ENCODE assay signal across 18 cellular contexts in genomic region chr20:44597516-44597915, GRCh38. TPM values are rescaled to one million over a fixed set of nuclear protein-coding genes. Genes with fewer than 3 reads are reported as not detected.
DNase-seq lines count a peak whose midpoint lies in the region; ATAC-seq, FAIRE-seq and TF ChIP-seq lines count a peak whose summit lies in the region.
"Had no signal": no experiment of that assay in that cellular context is flagged by ENCODE, and none has a peak within 500 bp of the region (broad histone marks: within the 10 kb centered on the region; RNA-seq: fewer than 3 reads in every experiment).

No MANE protein-coding gene starts in this region.

- no peak for TF ChIP-seq RAD21 in liver (IDR thresholded peaks at IDR 0.05)
- no peak for TF ChIP-seq RAD21 in HepG2 (CRISPR knock-in tag; IDR thresholded peaks at IDR 0.05)
- no peak for TF ChIP-seq RAD21 in SK-N-SH (IDR thresholded peaks at IDR 0.05; ENCODE audit: low read length)

- intact Hi-C loops in HepG2 (cut with micrococcal nuclease; ENCODE audit: unreplicated experiment): no loop called here
- intact Hi-C loops in endothelial cell of umbilical vein (cut with micrococcal nuclease): no loop called here
- intact Hi-C loops in psoas muscle (cut with DNase I): no loop called here
- intact Hi-C loops in aorta (cut with DNase I): loop anchor here in 1 of 2 donors (10.0 kb wide), 1 partner anchor 443 kb away; no protein-coding TSS in a partner anchor

- H3K27me3 ChIP-seq in liver (ENCODE audit: control insufficient read depth in 4 of 4, insufficient read depth in 4 of 4, low read length in 3 of 4) (no peaks in the 10 kb centered on the region), HepG2 (ENCODE audit: control insufficient read depth in 1 of 2, insufficient read depth in 2 of 2, low read length in 2 of 2) (no peaks in the 10 kb centered on the region), endothelial cell of umbilical vein (ENCODE audit: control insufficient read depth in 2 of 2, insufficient read depth in 2 of 2, low read length in 2 of 2) (no peaks in the 10 kb centered on the region), psoas muscle (ENCODE audit: insufficient read depth in 3 of 3, low read length in 2 of 3) (no peaks in the 10 kb centered on the region), aorta (ENCODE audit: control insufficient read depth in 1 of 2, insufficient read depth in 2 of 2, low read length in 1 of 2) (no peaks in the 10 kb centered on the region), SK-N-SH (ENCODE audit: insufficient read depth) (no peaks in the 10 kb centered on the region)

- FAIRE-seq in HepG2 (lab: Jason Lieb, UNC) (no peak), endothelial cell of umbilical vein (lab: Jason Lieb, UNC) (no peak)
- FAIRE-seq: islet of Langerhans, small intestine had no signal

- H4K20me1 ChIP-seq in HepG2 (ENCODE audit: insufficient read depth, low read length) (no peaks in the 10 kb centered on the region), endothelial cell of umbilical vein (replicated peaks; ENCODE audit: control insufficient read depth, extremely low read depth, insufficient read depth, low read length) (no peaks in the 10 kb centered on the region), SK-N-SH (ENCODE audit: insufficient read depth) (no peaks in the 10 kb centered on the region)

- POLR2A ChIA-PET in HepG2 (lab: Yijun Ruan, JAX) (no interaction called here), endothelial cell of umbilical vein (lab: Charles Lee) (interaction anchor here (1.6 kb wide), 1 partner anchor 14 kb away, joined by 4 read pairs; no protein-coding TSS in a partner anchor), SK-N-SH (lab: Yijun Ruan, JAX) (interaction anchor here (1.1 kb wide), 1 partner anchor 11 kb away, joined by 3 read pairs; no protein-coding TSS in a partner anchor)

- H3K9me1 ChIP-seq in endothelial cell of umbilical vein (replicated peaks; ENCODE audit: control insufficient read depth, extremely low read depth, insufficient read depth, low read length): no peaks in the 10 kb centered on the region

- CTCF ChIA-PET in HepG2 (lab: Yijun Ruan, JAX; ENCODE audit: low intra/inter-chr PET ratio, low total read pairs): no interaction called here
- CTCF ChIA-PET in endothelial cell of umbilical vein (lab: Charles Lee): interaction anchor here (0.7 to 2.9 kb wide), 8 partner anchors 10 to 212 kb away, joined by 3 to 18 read pairs (median 10); partner anchors contain the start of gene PKIG
- CTCF ChIA-PET in SK-N-SH (lab: Yijun Ruan, JAX): interaction anchor here (1.1 to 3.8 kb wide), 4 partner anchors 12 to 517 kb away, joined by 3 to 26 read pairs (median 4); partner anchors contain the start of gene FITM2

- H3K4me2 ChIP-seq in HepG2 (ENCODE audit: low read depth, low read length): no peak overlapping the region
- peak overlapping the region; percentile 67 for H3K4me2 ChIP-seq in endothelial cell of umbilical vein (ENCODE audit: insufficient read depth, low read length)
- H3K4me2 ChIP-seq in SK-N-SH: no peak overlapping the region

- peaks cover 13% of the 10 kb centered on the region for H3F3A ChIP-seq in SK-N-SH (replicated peaks; ENCODE audit: insufficient read depth)

- in situ Hi-C loops in HepG2 (cut with HindIII; ENCODE audit: extremely low pct_ligation_motif_present, low pct_unique_long_range_greater_than_20kb): no loop called here

- H3K4me1 ChIP-seq in liver (ENCODE audit: control insufficient read depth in 4 of 4, insufficient read depth in 4 of 4, low read length in 3 of 4) (peaks cover 7 to 21% (median 12%) of the 10 kb centered on the region in 4 donors), HepG2 (ENCODE audit: insufficient read depth, low read length) (peaks cover 25% of the 10 kb centered on the region), endothelial cell of umbilical vein (ENCODE audit: control insufficient read depth, extremely low read depth, insufficient read depth, low read length) (peaks cover 83% of the 10 kb centered on the region), psoas muscle (peaks cover 88% of the 10 kb centered on the region), aorta (ENCODE audit: control insufficient read depth in 1 of 2, insufficient read depth in 2 of 2, low read length in 2 of 2) (peaks cover 10 to 19% of the 10 kb centered on the region in 2 donors), SK-N-SH (ENCODE audit: control insufficient read depth in 1 of 2, insufficient read depth in 2 of 2, low read depth in 1 of 2, low read length in 1 of 2) (peaks cover 13 to 41% of the 10 kb centered on the region in 2 experiments)

- H3K9me3 ChIP-seq in liver (ENCODE audit: control insufficient read depth in 4 of 4, low read length in 3 of 4): no peaks in the 10 kb centered on the region
- no peaks in the 10 kb centered on the region for H3K9me3 ChIP-seq in HepG2 (ENCODE audit: low read length)
- no peaks in the 10 kb centered on the region for H3K9me3 ChIP-seq in endothelial cell of umbilical vein (replicated peaks; ENCODE audit: control insufficient read depth, insufficient read depth, low read length)
- no peaks in the 10 kb centered on the region for H3K9me3 ChIP-seq in psoas muscle
- no peaks in the 10 kb centered on the region for H3K9me3 ChIP-seq in aorta (ENCODE audit: control insufficient read depth, low read length)
- no peaks in the 10 kb centered on the region for H3K9me3 ChIP-seq in SK-N-SH

- H3K4me3 ChIP-seq in liver (ENCODE audit: low read depth in 1 of 3, low read length in 3 of 3) (no peak overlapping the region), HepG2 (replicated peaks in 1 of 3; ENCODE audit: insufficient read depth in 1 of 3, low read depth in 2 of 3, low read length in 3 of 3) (no peak overlapping the region), endothelial cell of umbilical vein (replicated peaks in 1 of 3; ENCODE audit: insufficient read depth in 1 of 3, low read depth in 1 of 3, low read length in 3 of 3) (no peak overlapping the region), psoas muscle (peak overlapping the region; percentile 33), aorta (ENCODE audit: low read length in 2 of 2) (no peak overlapping the region), SK-N-SH (ENCODE audit: low read depth in 2 of 2, low read length in 1 of 2) (no peak overlapping the region)

- H3K36me3 ChIP-seq in liver (ENCODE audit: control insufficient read depth in 4 of 4, insufficient read depth in 3 of 4, low read depth in 1 of 4, low read length in 3 of 4): peaks cover 0 to 1% (median under 1%) of the 10 kb centered on the region in 4 donors
- H3K36me3 ChIP-seq in HepG2 (replicated peaks in 1 of 2; ENCODE audit: control insufficient read depth in 1 of 2, insufficient read depth in 2 of 2, low read length in 2 of 2): 0 out of 5 replicates have a peak, but pooled peaks cover 0 to under 1% of the 10 kb centered on the region in 2 experiments
- peaks cover 2 to 3% of the 10 kb centered on the region in 2 experiments for H3K36me3 ChIP-seq in endothelial cell of umbilical vein (ENCODE audit: control insufficient read depth in 2 of 2, extremely low read depth in 1 of 2, insufficient read depth in 2 of 2, low read length in 2 of 2)
- H3K36me3 ChIP-seq in psoas muscle (ENCODE audit: insufficient read depth in 1 of 2, low read depth in 1 of 2): peaks cover 0 to 37% of the 10 kb centered on the region in 2 donors
- H3K36me3 ChIP-seq in aorta (ENCODE audit: control insufficient read depth in 1 of 2, insufficient read depth in 2 of 2, low read length in 1 of 2): no peaks in the 10 kb centered on the region
- peaks cover 0 to 2% of the 10 kb centered on the region in 2 experiments for H3K36me3 ChIP-seq in SK-N-SH (replicated peaks in 1 of 2; ENCODE audit: control insufficient read depth in 1 of 2, insufficient read depth in 2 of 2, low read length in 1 of 2)

- H3K27ac ChIP-seq in liver (ENCODE audit: low read depth in 1 of 2, low read length in 2 of 2): peak overlapping the region; percentile 23 to 65
- no peak overlapping the region for H3K27ac ChIP-seq in HepG2 (ENCODE audit: extremely low read length, insufficient read depth, low read length)
- peak overlapping the region; percentile 81 for H3K27ac ChIP-seq in endothelial cell of umbilical vein (ENCODE audit: insufficient read depth, low read depth, low read length)
- peak overlapping the region; percentile 82 for H3K27ac ChIP-seq in psoas muscle
- peak overlapping the region; percentile 78 to 91 for H3K27ac ChIP-seq in aorta (ENCODE audit: low read depth in 1 of 2, low read length in 2 of 2)
- peak overlapping the region in 1 of 2 experiments; percentile 60; a peak in 2 of 4 replicates for H3K27ac ChIP-seq in SK-N-SH (ENCODE audit: low read depth in 2 of 2, low read length in 1 of 2)

- H3K9ac ChIP-seq in liver (ENCODE audit: low read depth in 1 of 2, low read length in 2 of 2) (no peak overlapping the region), HepG2 (ENCODE audit: insufficient read depth, low read depth, low read length) (no peak overlapping the region), endothelial cell of umbilical vein (replicated peaks; ENCODE audit: extremely low read depth, insufficient read depth, low read length) (peak overlapping the region; percentile 64), SK-N-SH (no peak overlapping the region)

- no peaks in the 10 kb centered on the region for H3K9me2 ChIP-seq in SK-N-SH

- WGBS in liver: 79% methylated on average over 4 of the region's 4 CpGs
- 92% methylated on average over 4 of the region's 4 CpGs for WGBS in HepG2 (ENCODE audit: low lambda C conversion rate)
- WGBS in psoas muscle, 3 donors: 49 to 71% (median 62%) methylated on average over 4 of the region's 4 CpGs
- 23 to 25% methylated on average over 4 of the region's 4 CpGs for WGBS in aorta, 2 donors
- 85% methylated on average over 3 of the region's 4 CpGs for WGBS in SK-N-SH (ENCODE audit: low lambda C conversion rate)

- ATAC-seq in HepG2: no peak
- no peak for ATAC-seq in psoas muscle
- ATAC-seq in aorta (ENCODE audit: low FRiP score): no peak
- ATAC-seq in HG02885 (IDR thresholded peaks at IDR 0.05; ENCODE audit: poor library complexity, unreplicated experiment): no peak

- TF ChIP-seq EP300 in HepG2 (IDR thresholded peaks at IDR 0.05; ENCODE audit: low read depth in 2 of 2, low read length in 2 of 2): no peak
- no peak for TF ChIP-seq EP300 in HepG2 (CRISPR knock-in tag; IDR thresholded peaks at IDR 0.05; ENCODE audit: borderline replicate concordance)
- TF ChIP-seq EP300 in SK-N-SH (IDR thresholded peaks at IDR 0.05; ENCODE audit: borderline replicate concordance in 1 of 2, low read depth in 1 of 2, low read length in 1 of 2): no peak

- H2AFZ ChIP-seq in HepG2 (ENCODE audit: low read length): no peak overlapping the region
- H2AFZ ChIP-seq in endothelial cell of umbilical vein (ENCODE audit: low read depth, low read length): no peak overlapping the region
- H2AFZ ChIP-seq in SK-N-SH (ENCODE audit: low read depth): no peak overlapping the region

- dilution Hi-C loops in endothelial cell of umbilical vein (cut with MboI; ENCODE audit: extremely low pct_ligation_motif_present, low sequenced_read_pairs): no loop called here

- no TSS peak for BruUV-seq in HepG2 (replicated peaks; lab: Mats Ljungman, UMichigan)
- no TSS peak for BruUV-seq in endothelial cell of umbilical vein (replicated peaks; lab: Mats Ljungman, UMichigan)

- DNase-seq in HepG2 (ENCODE audit: low spot score): no peak
- DNase-seq in endothelial cell of umbilical vein (ENCODE audit: low read depth, low spot score): peak; percentile 40
- DNase-seq in psoas muscle: no peak
- no peak for DNase-seq in aorta
- DNase-seq in stimulated activated CD4-positive, alpha-beta T cell treated with anti-CD3 and anti-CD28 coated beads, Interleukin-15, amount 100 ng/mL, for 24 hours: no peak
- DNase-seq in SK-N-SH: no peak
- DNase-seq: activated CD4-positive, alpha-beta T cell treated with anti-CD3 and anti-CD28 coated beads, Interleukin-2, amount 10 ng/mL, durations not matched to agents 24 days and 14 days; activated T-cell treated with anti-CD3 and anti-CD28 coated beads, Interleukin-2, amount 50 U/mL, for 24 hours; anterior cingulate cortex; DMS153; foreskin fibroblast; NCI-H1105; NCI-H345; OCI-M1; small intestine had no signal

- H3K79me2 ChIP-seq in HepG2 (ENCODE audit: insufficient read depth, low read length) (no peaks in the 10 kb centered on the region), endothelial cell of umbilical vein (ENCODE audit: control insufficient read depth, insufficient read depth, low read length) (peaks cover 82% of the 10 kb centered on the region), SK-N-SH (ENCODE audit: insufficient read depth) (peaks cover 16% of the 10 kb centered on the region; the same call in 1 of the 2 replicates)

- TF ChIP-seq CTCF in liver (IDR thresholded peaks at IDR 0.05; ENCODE audit: low read depth, low read length, missing input control): no peak
- no peak for TF ChIP-seq CTCF in HepG2 (CRISPR knock-in tag; IDR thresholded peaks at IDR 0.05)
- no peak for TF ChIP-seq CTCF in endothelial cell of umbilical vein (IDR thresholded peaks at IDR 0.05; ENCODE audit: extremely low read depth in 1 of 2, insufficient read depth in 1 of 2, low read depth in 1 of 2, low read length in 2 of 2)
- TF ChIP-seq CTCF in psoas muscle (IDR thresholded peaks at IDR 0.05): no peak
- TF ChIP-seq CTCF in SK-N-SH (IDR thresholded peaks at IDR 0.05): no peak

- TF ChIP-seq POLR2A in HepG2 (IDR thresholded peaks at IDR 0.05; ENCODE audit: insufficient read depth in 1 of 2, low read depth in 2 of 2, low read length in 2 of 2) (no peak), endothelial cell of umbilical vein (IDR thresholded peaks at IDR 0.05; ENCODE audit: low read depth, low read length) (no peak)

RNA-seq across cellular contexts. Expression of gene PKIG, which starts 15.1 kb away (rescaled TPM):
- 10 to 100 TPM; 10.6 to 23.1 TPM for total RNA-seq in liver
- polyA plus RNA-seq in liver: 10 to 100 TPM; 23.7 to 24.3 TPM
- 44.5 and 47.6 TPM in 2 replicates for total RNA-seq in HepG2 (2016; rRNA removed; fragmentation: Illumina TruSeq; extraction: Trizol)
- total RNA-seq in HepG2 (2016; cell fraction: cytosol; rRNA removed; fragmentation: Illumina TruSeq; extraction: Trizol; ENCODE audit: low read depth): 153 and 165 TPM in 2 replicates
- total RNA-seq in HepG2 (2016; cell fraction: insoluble cytoplasmic fraction; rRNA removed; fragmentation: Illumina TruSeq; extraction: Trizol): 46.5 and 47.5 TPM in 2 replicates
- 152 and 172 TPM in 2 replicates for total RNA-seq in HepG2 (2016; cell fraction: membrane; rRNA removed; fragmentation: Illumina TruSeq; extraction: Trizol)
- total RNA-seq in HepG2 (2016; cell fraction: nucleus; rRNA removed; fragmentation: Illumina TruSeq; extraction: Trizol): 15.9 and 17.5 TPM in 2 replicates
- polyA plus RNA-seq in HepG2 (2011; rRNA removed): 30.8 and 31.0 TPM in 2 replicates
- polyA plus RNA-seq in HepG2 (2011; cell fraction: cytosol; rRNA removed): 38.5 and 44.2 TPM in 2 replicates
- 16.9 and 18.1 TPM in 2 replicates for polyA plus RNA-seq in HepG2 (2011; cell fraction: nucleus; rRNA removed)
- polyA plus RNA-seq in HepG2 (2012): 31.8 and 34.8 TPM in 2 replicates
- polyA plus RNA-seq in HepG2 (2016; cell fraction: cytosol; fragmentation: Illumina TruSeq; extraction: Trizol; ENCODE audit: low read depth): 204 and 234 TPM in 2 replicates
- polyA plus RNA-seq in HepG2 (2016; cell fraction: insoluble cytoplasmic fraction; fragmentation: Illumina TruSeq; extraction: Trizol; ENCODE audit: low read depth): 54.1 and 61.3 TPM in 2 replicates
- polyA plus RNA-seq in HepG2 (2016; cell fraction: membrane; fragmentation: Illumina TruSeq; extraction: Trizol; ENCODE audit: low read depth): 173 and 198 TPM in 2 replicates
- polyA plus RNA-seq in HepG2 (2016; cell fraction: nucleus; fragmentation: Illumina TruSeq; extraction: Trizol; ENCODE audit: insufficient read depth, low read depth): 31.1 and 35.7 TPM in 2 replicates
- 5.9 and 22.6 TPM in 2 replicates for polyA minus RNA-seq in HepG2 (2011; rRNA and poly(A)+ RNA removed; ENCODE audit: low replicate concordance)
- polyA minus RNA-seq in HepG2 (2011; cell fraction: cytosol; rRNA and poly(A)+ RNA removed): 13.4 and 14.9 TPM in 2 replicates
- polyA minus RNA-seq in HepG2 (2011; cell fraction: nucleus; rRNA and poly(A)+ RNA removed): 9.3 and 9.9 TPM in 2 replicates
- 127 and 135 TPM in 2 replicates for total RNA-seq in endothelial cell of umbilical vein
- polyA plus RNA-seq in endothelial cell of umbilical vein: 167 and 174 TPM in 2 replicates
- 167 and 187 TPM in 2 replicates for polyA plus RNA-seq in endothelial cell of umbilical vein (2011; cell fraction: cytosol; rRNA removed)
- 71.4 and 78.6 TPM in 2 replicates for polyA plus RNA-seq in endothelial cell of umbilical vein (2011; cell fraction: nucleus; rRNA removed)
- polyA plus RNA-seq in endothelial cell of umbilical vein (2012): 153 and 185 TPM in 2 replicates
- 66.6 and 89.4 TPM in 2 replicates for polyA minus RNA-seq in endothelial cell of umbilical vein
- polyA minus RNA-seq in endothelial cell of umbilical vein (2011; cell fraction: cytosol; rRNA and poly(A)+ RNA removed): 6.9 TPM
- 29.8 and 37.1 TPM in 2 replicates for polyA minus RNA-seq in endothelial cell of umbilical vein (2011; cell fraction: nucleus; rRNA and poly(A)+ RNA removed)
- total RNA-seq in psoas muscle: 100 to 1,000 TPM in 2 of 4 donors, 10 to 100 TPM in 2; 35.2 to 110 (median 88.3) TPM
- polyA plus RNA-seq in psoas muscle: 100 to 1,000 TPM in 2 of 3 donors, 10 to 100 TPM in 1; 33.5 to 134 (median 108) TPM
- total RNA-seq in aorta: 10 to 100 TPM; 80.9 to 85.0 TPM
- 100 to 1,000 TPM; 190 to 247 TPM for polyA plus RNA-seq in aorta
- polyA plus RNA-seq in SK-N-SH (2012; rRNA removed): 63.9 and 92.9 TPM in 2 replicates
- 67.5 and 78.6 TPM in 2 replicates for polyA plus RNA-seq in SK-N-SH (2012; cell fraction: cytosol; rRNA removed)
- polyA plus RNA-seq in SK-N-SH (2012; cell fraction: nucleus; rRNA removed): 29.9 and 37.7 TPM in 2 replicates

RNA-seq across cellular contexts. Expression of gene ADA, which starts 54.0 kb away (rescaled TPM):
- 1 to 10 TPM; 2.9 to 7.7 TPM for total RNA-seq in liver
- 1 to 10 TPM; 2.9 to 3.1 TPM for polyA plus RNA-seq in liver
- total RNA-seq in HepG2 (2016; rRNA removed; fragmentation: Illumina TruSeq; extraction: Trizol): 2.5 and 2.7 TPM in 2 replicates
- 1.3 and 2.8 TPM in 2 replicates for total RNA-seq in HepG2 (2016; cell fraction: cytosol; rRNA removed; fragmentation: Illumina TruSeq; extraction: Trizol; ENCODE audit: low read depth)
- 2.0 and 2.9 TPM in 2 replicates for total RNA-seq in HepG2 (2016; cell fraction: insoluble cytoplasmic fraction; rRNA removed; fragmentation: Illumina TruSeq; extraction: Trizol)
- total RNA-seq in HepG2 (2016; cell fraction: membrane; rRNA removed; fragmentation: Illumina TruSeq; extraction: Trizol): 1.9 and 2.5 TPM in 2 replicates
- 1.4 and 1.6 TPM in 2 replicates for total RNA-seq in HepG2 (2016; cell fraction: nucleus; rRNA removed; fragmentation: Illumina TruSeq; extraction: Trizol)
- polyA plus RNA-seq in HepG2 (2011; rRNA removed): 9.8 and 11.3 TPM in 2 replicates
- 9.6 and 12.4 TPM in 2 replicates for polyA plus RNA-seq in HepG2 (2011; cell fraction: cytosol; rRNA removed)
- 13.3 and 16.8 TPM in 2 replicates for polyA plus RNA-seq in HepG2 (2011; cell fraction: nucleus; rRNA removed)
- polyA plus RNA-seq in HepG2 (2012): 5.1 and 6.0 TPM in 2 replicates
- polyA plus RNA-seq in HepG2 (2016; cell fraction: cytosol; fragmentation: Illumina TruSeq; extraction: Trizol; ENCODE audit: low read depth): 2.7 and 3.0 TPM in 2 replicates
- polyA plus RNA-seq in HepG2 (2016; cell fraction: insoluble cytoplasmic fraction; fragmentation: Illumina TruSeq; extraction: Trizol; ENCODE audit: low read depth): 4.0 and 4.3 TPM in 2 replicates
- 3.2 TPM in 2 replicates for polyA plus RNA-seq in HepG2 (2016; cell fraction: membrane; fragmentation: Illumina TruSeq; extraction: Trizol; ENCODE audit: low read depth)
- polyA plus RNA-seq in HepG2 (2016; cell fraction: nucleus; fragmentation: Illumina TruSeq; extraction: Trizol; ENCODE audit: insufficient read depth, low read depth): 4.3 and 4.8 TPM in 2 replicates
- polyA minus RNA-seq in HepG2 (2011; rRNA and poly(A)+ RNA removed; ENCODE audit: low replicate concordance): 7.0 and 23.8 TPM in 2 replicates
- 2.5 and 2.9 TPM in 2 replicates for polyA minus RNA-seq in HepG2 (2011; cell fraction: cytosol; rRNA and poly(A)+ RNA removed)
- 2.5 and 2.8 TPM in 2 replicates for polyA minus RNA-seq in HepG2 (2011; cell fraction: nucleus; rRNA and poly(A)+ RNA removed)
- total RNA-seq in endothelial cell of umbilical vein: 26.3 and 33.2 TPM in 2 replicates
- polyA plus RNA-seq in endothelial cell of umbilical vein: 29.8 and 33.1 TPM in 2 replicates
- 25.8 and 29.4 TPM in 2 replicates for polyA plus RNA-seq in endothelial cell of umbilical vein (2011; cell fraction: cytosol; rRNA removed)
- polyA plus RNA-seq in endothelial cell of umbilical vein (2011; cell fraction: nucleus; rRNA removed): 49.2 and 50.3 TPM in 2 replicates
- polyA plus RNA-seq in endothelial cell of umbilical vein (2012): 23.0 and 30.6 TPM in 2 replicates
- 23.0 and 24.0 TPM in 2 replicates for polyA minus RNA-seq in endothelial cell of umbilical vein
- polyA minus RNA-seq in endothelial cell of umbilical vein (2011; cell fraction: cytosol; rRNA and poly(A)+ RNA removed): 9.2 TPM
- polyA minus RNA-seq in endothelial cell of umbilical vein (2011; cell fraction: nucleus; rRNA and poly(A)+ RNA removed): 9.7 and 13.6 TPM in 2 replicates
- total RNA-seq in psoas muscle: 1 to 10 TPM; 3.3 to 4.9 (median 4.0) TPM
- polyA plus RNA-seq in psoas muscle: 1 to 10 TPM; 3.5 to 5.8 (median 4.2) TPM
- total RNA-seq in aorta: 10 to 100 TPM in 1 of 2 donors, 1 to 10 TPM in 1; 6.1 to 16.4 TPM
- 10 to 100 TPM in 1 of 2 donors, 1 to 10 TPM in 1; 2.8 to 15.3 TPM for polyA plus RNA-seq in aorta
- polyA plus RNA-seq in SK-N-SH (2012; rRNA removed): 25.7 and 28.3 TPM in 2 replicates
- 14.9 and 20.7 TPM in 2 replicates for polyA plus RNA-seq in SK-N-SH (2012; cell fraction: cytosol; rRNA removed)
- 50.4 and 63.8 TPM in 2 replicates for polyA plus RNA-seq in SK-N-SH (2012; cell fraction: nucleus; rRNA removed)
